In the genomic region with DNA sequence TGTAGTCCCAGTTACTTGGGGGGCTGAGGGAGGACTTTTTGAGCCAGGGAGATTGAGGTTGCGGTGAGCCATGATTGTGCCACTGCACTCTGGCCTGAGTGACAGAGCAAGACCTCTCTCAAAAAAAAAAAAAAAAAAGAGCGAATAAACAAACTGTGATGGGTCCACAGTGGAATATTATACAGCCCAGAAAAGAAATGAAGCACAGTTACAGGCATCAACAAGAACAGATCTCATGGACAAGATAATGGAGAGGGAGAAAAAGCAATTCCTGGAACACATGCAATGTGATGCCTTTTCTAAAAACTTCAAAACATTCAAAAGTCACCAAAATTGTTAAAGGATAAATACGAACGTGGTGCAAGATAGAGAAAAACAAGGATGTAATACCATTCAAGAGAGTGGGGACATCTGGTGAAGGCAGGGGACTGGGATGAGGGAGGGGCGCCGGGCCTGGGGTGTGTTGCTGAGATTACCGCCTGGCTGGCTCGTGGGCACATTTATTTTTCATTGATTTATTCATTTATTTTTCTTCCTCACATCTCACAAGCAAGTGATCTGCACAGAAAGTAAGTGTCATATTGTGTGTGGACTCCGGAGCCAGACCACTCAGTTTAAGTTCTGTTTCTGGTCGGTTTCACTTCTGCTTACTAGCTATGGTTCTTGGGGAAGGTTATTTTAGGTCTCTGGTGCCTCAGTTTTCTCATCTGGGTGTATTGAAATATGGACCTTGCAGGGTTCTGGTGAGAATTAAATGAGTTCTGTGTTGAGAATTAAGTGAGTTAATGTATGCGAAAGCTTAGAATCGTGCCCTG, we compare ENCODE assay signal across 14 cellular contexts. TPM values are rescaled to one million over a fixed set of nuclear protein-coding genes. Genes with fewer than 3 reads are reported as not detected.
A peak's percentile ranks its signal among the peaks of the same experiment; 100 is the strongest.
DNase-seq lines count a peak whose midpoint lies in the region; ATAC-seq and TF ChIP-seq lines count a peak whose summit lies in the region.
"Had no signal": no experiment of that assay in that cellular context is flagged by ENCODE, and none has a peak within 500 bp of the region (broad histone marks: within the 10 kb centered on the region; RNA-seq: fewer than 3 reads in every experiment).

No MANE protein-coding gene starts in this region.

- no peak overlapping the region for H3K9ac ChIP-seq in MM.1S (ENCODE audit: low read length)

- H3K27ac Mint-ChIP-seq in naive thymus-derived CD4-positive, alpha-beta T cell: peak overlapping the region in 4 of 9 donors; percentile 41 to 62 (median 52)
- no peak overlapping the region for H3K27ac Mint-ChIP-seq in chondrocyte (ENCODE audit: unreplicated experiment)
- H3K27ac Mint-ChIP-seq: activated CD4-positive, alpha-beta T cell treated with anti-CD3 and anti-CD28 coated beads, Interleukin-2, amount 10 ng/mL, durations not matched to agents 7 days and 5 days; activated naive CD8-positive, alpha-beta T cell treated with anti-CD3 and anti-CD28 coated beads, Interleukin-2, amount 50 U/mL, for 24 hours; immature natural killer cell had no signal

- peaks cover 85% of the 10 kb centered on the region for H3K27me3 ChIP-seq in MM.1S (replicated peaks; ENCODE audit: insufficient read depth, low read length)
- no peaks in the 10 kb centered on the region for H3K27me3 ChIP-seq in naive thymus-derived CD4-positive, alpha-beta T cell (ENCODE audit: control insufficient read depth in 2 of 2, insufficient read depth in 2 of 2, low read length in 2 of 2)

- no peaks in the 10 kb centered on the region for H3K79me2 ChIP-seq in MM.1S (ENCODE audit: low read length)

- H3K4me3 ChIP-seq in HEK293 (ENCODE audit: low read depth, low read length): no peak overlapping the region
- no peak overlapping the region for H3K4me3 ChIP-seq in MM.1S (ENCODE audit: low read length)
- no peak overlapping the region for H3K4me3 ChIP-seq in naive thymus-derived CD4-positive, alpha-beta T cell (ENCODE audit: low read length)
- H3K4me3 ChIP-seq: HAP-1, psoas muscle had no signal

- no peak overlapping the region for H2AFZ ChIP-seq in MM.1S (ENCODE audit: low read length)

- peaks cover 0 to 6% (median 0%) of the 10 kb centered on the region in 11 donors for H3K9me3 Mint-ChIP-seq in naive thymus-derived CD4-positive, alpha-beta T cell
- no peaks in the 10 kb centered on the region for H3K9me3 Mint-ChIP-seq in chondrocyte (ENCODE audit: low read depth)
- H3K9me3 Mint-ChIP-seq: activated naive CD8-positive, alpha-beta T cell treated with anti-CD3 and anti-CD28 coated beads, Interleukin-2, amount 50 U/mL, for 24 hours; immature natural killer cell had no signal

- POLR2A ChIA-PET in HEK293 (lab: Yijun Ruan, JAX): no interaction called here
- POLR2A ChIA-PET in naive thymus-derived CD4-positive, alpha-beta T cell (lab: Charles Lee): no interaction called here

- H3K9me3 ChIP-seq in HEK293 (ENCODE audit: control insufficient read depth, insufficient read depth, low read depth, low read length) (no peaks in the 10 kb centered on the region), MM.1S (replicated peaks; ENCODE audit: insufficient read depth, low read length) (no peaks in the 10 kb centered on the region)
- no peaks in the 10 kb centered on the region for H3K9me3 ChIP-seq in naive thymus-derived CD4-positive, alpha-beta T cell (ENCODE audit: control insufficient read depth in 2 of 3, low read length in 3 of 3)
- H3K9me3 ChIP-seq: HAP-1, psoas muscle had no signal

- H3K4me1 Mint-ChIP-seq in naive thymus-derived CD4-positive, alpha-beta T cell: peaks cover 20 to 67% (median 44%) of the 10 kb centered on the region in 7 donors
- peaks cover 3% of the 10 kb centered on the region for H3K4me1 Mint-ChIP-seq in chondrocyte (ENCODE audit: low read depth)

- H3K9me2 ChIP-seq in MM.1S (replicated peaks; ENCODE audit: insufficient read depth, low read length): no peaks in the 10 kb centered on the region

- H3K4me1 ChIP-seq in HEK293 (ENCODE audit: control insufficient read depth, insufficient read depth, low read length) (no peaks in the 10 kb centered on the region), MM.1S (ENCODE audit: low read length) (peaks cover 9% of the 10 kb centered on the region)
- H3K4me1 ChIP-seq in naive thymus-derived CD4-positive, alpha-beta T cell (ENCODE audit: control insufficient read depth in 2 of 2, insufficient read depth in 2 of 2, low read length in 2 of 2): no peaks in the 10 kb centered on the region
- H3K4me1 ChIP-seq: HAP-1 had no signal

- peak; percentile 91 for ATAC-seq in GM18867 (IDR thresholded peaks at IDR 0.05; ENCODE audit: unreplicated experiment)
- peak; percentile 68 for ATAC-seq in naive thymus-derived CD4-positive, alpha-beta T cell
- ATAC-seq: activated naive CD8-positive, alpha-beta T cell treated with anti-CD3 and anti-CD28 coated beads, Interleukin-2, amount 50 U/mL, for 24 hours; psoas muscle had no signal

- H3K27ac ChIP-seq in HEK293 (ENCODE audit: extremely low read depth, low read depth, low read length) (no peak overlapping the region), MM.1S (ENCODE audit: low read length) (peak overlapping the region; percentile 4; the same call in 1 of the 2 replicates)
- no peak overlapping the region for H3K27ac ChIP-seq in naive thymus-derived CD4-positive, alpha-beta T cell (ENCODE audit: low read depth, low read length)
- H3K27ac ChIP-seq: psoas muscle had no signal

- peak overlapping the region; percentile 34; the same call in 1 of the 2 replicates for H3K4me2 ChIP-seq in MM.1S (ENCODE audit: low read depth, low read length)

- H4K20me1 ChIP-seq in MM.1S (ENCODE audit: insufficient read depth, low read length): no peaks in the 10 kb centered on the region

- peaks cover 4% of the 10 kb centered on the region; the same call in 1 of the 2 replicates for H3F3A ChIP-seq in MM.1S (ENCODE audit: insufficient read depth, low read length)

- DNase-seq in MM.1S: peak; percentile 46
- DNase-seq in naive thymus-derived CD4-positive, alpha-beta T cell: no peak
- no peak for DNase-seq in RKO (ENCODE audit: low spot score)
- no peak for DNase-seq in chondrocyte (ENCODE audit: low spot score)
- DNase-seq in NCI-H524 treated with DMSO at 0.1 percent for 48 hours (lab: John Stamatoyannopoulos, UW): no peak
- no peak for DNase-seq in activated T-cell treated with anti-CD3 and anti-CD28 coated beads, Interleukin-2, amount 50 U/mL, for 1 hour
- DNase-seq: activated CD4-positive, alpha-beta T cell treated with anti-CD3 and anti-CD28 coated beads, Interleukin-2, amount 10 ng/mL, durations not matched to agents 7 days and 5 days; activated naive CD8-positive, alpha-beta T cell treated with anti-CD3 and anti-CD28 coated beads, Interleukin-2, amount 50 U/mL, for 24 hours; DMS53; immature natural killer cell had no signal

- no peak overlapping the region for H3K4me3 Mint-ChIP-seq in naive thymus-derived CD4-positive, alpha-beta T cell
- H3K4me3 Mint-ChIP-seq in chondrocyte (ENCODE audit: unreplicated experiment): no peak overlapping the region
- H3K4me3 Mint-ChIP-seq: activated CD4-positive, alpha-beta T cell treated with anti-CD3 and anti-CD28 coated beads, Interleukin-2, amount 10 ng/mL, durations not matched to agents 7 days and 5 days; activated naive CD8-positive, alpha-beta T cell treated with anti-CD3 and anti-CD28 coated beads, Interleukin-2, amount 50 U/mL, for 24 hours; immature natural killer cell had no signal

- H3K36me3 ChIP-seq in HEK293 (ENCODE audit: control insufficient read depth in 2 of 2, insufficient read depth in 1 of 2, low read length in 2 of 2): no peaks in the 10 kb centered on the region
- H3K36me3 ChIP-seq in MM.1S (replicated peaks; ENCODE audit: insufficient read depth, low read length): no peaks in the 10 kb centered on the region
- H3K36me3 ChIP-seq in naive thymus-derived CD4-positive, alpha-beta T cell (ENCODE audit: control insufficient read depth in 2 of 3, insufficient read depth in 3 of 3, low read length in 3 of 3): no peaks in the 10 kb centered on the region
- H3K36me3 ChIP-seq: HAP-1 had no signal

- CTCF ChIA-PET in HEK293 (lab: Yijun Ruan, JAX): interaction anchor here (1.0 kb wide), 2 partner anchors 10 to 103 kb away, joined by 3 to 4 read pairs; no protein-coding TSS in a partner anchor
- CTCF ChIA-PET in naive thymus-derived CD4-positive, alpha-beta T cell (lab: Charles Lee): interaction anchor here (1.8 kb wide), 1 partner anchor 10 kb away, joined by 4 read pairs; no protein-coding TSS in a partner anchor

- TF ChIP-seq CTCF in HEK293 (tag by site-specific recombination; IDR thresholded peaks at IDR 0.05) (no peak), MM.1S (IDR thresholded peaks at IDR 0.05; ENCODE audit: low read length) (no peak), chondrocyte (IDR thresholded peaks at IDR 0.05) (no peak)

- H3K36me3 Mint-ChIP-seq in naive thymus-derived CD4-positive, alpha-beta T cell: peaks cover 13 to 25% (median 17%) of the 10 kb centered on the region in 5 donors
- peaks cover 1% of the 10 kb centered on the region for H3K36me3 Mint-ChIP-seq in chondrocyte (ENCODE audit: low read depth)

- H3K27me3 Mint-ChIP-seq in naive thymus-derived CD4-positive, alpha-beta T cell: peaks cover 0 to 7% (median 0%) of the 10 kb centered on the region in 5 donors
- H3K27me3 Mint-ChIP-seq in chondrocyte (ENCODE audit: low read depth): peaks cover 33% of the 10 kb centered on the region
- H3K27me3 Mint-ChIP-seq: activated CD4-positive, alpha-beta T cell treated with anti-CD3 and anti-CD28 coated beads, Interleukin-2, amount 10 ng/mL, durations not matched to agents 7 days and 5 days; activated naive CD8-positive, alpha-beta T cell treated with anti-CD3 and anti-CD28 coated beads, Interleukin-2, amount 50 U/mL, for 24 hours had no signal

- intact Hi-C loops in naive thymus-derived CD4-positive, alpha-beta T cell (cut with micrococcal nuclease): no loop called here

TF ChIP-seq in HEK293, 187 proteins besides CTCF, POLR2A, EP300 and RAD21:
- TF ChIP-seq ZNF146 (tag by site-specific recombination; IDR thresholded peaks at IDR 0.05) (peak; percentile 96), GLIS2 (tag by site-specific recombination; IDR thresholded peaks at IDR 0.05) (no peak)
TF ChIP-seq in HEK293: peak in this region for 1.

RNA-seq across cellular contexts. Expression of gene ABCG1, which starts 30.1 kb away (rescaled TPM):
- 10 to 100 TPM in 3 of 5 experiments, under 1 TPM in 2; 0.67 to 49.7 (median 17.0) TPM for total RNA-seq in naive thymus-derived CD4-positive, alpha-beta T cell
- polyA plus RNA-seq in naive thymus-derived CD4-positive, alpha-beta T cell: 10 to 100 TPM; 11.1 to 25.3 TPM
- total RNA-seq in chondrocyte: 0.51 to 1.6 TPM (median 1.6 TPM) in 3 replicates
